3 cellular contexts compared by ENCODE assay signal in the genomic region with DNA sequence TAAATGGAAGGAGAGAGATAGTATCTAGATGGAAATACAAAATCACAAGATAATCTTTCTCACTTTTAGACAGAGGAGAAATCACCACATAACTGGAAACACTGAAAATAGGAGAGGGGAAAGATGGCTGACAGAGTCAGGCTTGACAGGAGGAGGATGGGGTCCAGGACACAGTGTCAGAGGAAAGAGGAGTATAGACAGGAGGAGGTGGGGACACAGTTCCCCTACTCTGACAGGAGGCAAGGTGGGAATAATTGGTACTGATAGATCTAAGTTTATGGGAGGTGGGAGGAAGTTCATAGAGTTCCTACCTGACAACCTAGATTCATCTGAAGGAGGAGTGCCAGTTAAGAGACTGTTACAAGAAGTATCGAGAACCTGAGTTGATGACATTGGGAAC.
"Had no signal": no experiment of that assay in that cellular context is flagged by ENCODE, and none has a peak within 500 bp of the region (broad histone marks: within the 10 kb centered on the region; RNA-seq: fewer than 3 reads in every experiment).

No MANE protein-coding gene starts in this region.

- DNase-seq: IMR-90, KBM-7, KG1 had no signal
